8 cellular contexts compared by ENCODE assay signal in the genomic region with DNA sequence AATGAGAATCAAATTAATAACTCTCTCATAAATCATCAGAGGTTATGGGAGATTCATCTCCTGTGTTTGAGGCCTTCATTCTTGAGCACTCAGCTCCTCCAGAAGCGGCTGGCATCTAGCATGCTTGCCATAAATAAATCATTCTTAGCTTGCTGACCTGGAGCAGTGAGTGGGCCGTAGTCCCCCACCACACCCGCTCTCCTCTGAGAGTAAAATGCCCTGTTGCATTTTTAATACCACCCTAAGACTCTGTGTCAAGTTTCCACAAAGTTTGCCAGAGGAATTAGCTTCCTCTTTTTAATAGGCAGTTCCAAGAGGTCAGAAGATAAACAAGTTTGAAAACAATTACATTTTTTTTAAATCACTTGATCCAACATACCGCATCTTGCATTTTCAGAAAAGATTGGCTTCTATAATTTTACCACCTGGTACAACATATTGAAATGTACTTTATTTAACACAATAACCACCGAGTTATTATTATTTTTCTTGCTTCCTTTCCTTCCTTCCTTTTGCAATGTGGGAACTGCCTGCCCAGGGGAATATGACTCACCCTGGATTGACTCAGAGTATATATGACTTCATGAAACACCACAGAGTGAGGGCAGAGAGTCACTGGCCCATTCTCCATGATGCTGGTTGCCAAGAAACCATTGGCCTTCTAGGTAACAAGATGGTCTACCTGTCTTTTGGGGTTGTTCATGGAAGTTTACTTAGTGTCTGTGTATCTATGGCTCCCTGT. TPM values are rescaled to one million over a fixed set of nuclear protein-coding genes. Genes with fewer than 3 reads are reported as not detected.
DNase-seq lines count a peak whose midpoint lies in the region; TF ChIP-seq lines count a peak whose summit lies in the region.

No MANE protein-coding gene starts in this region.

- H3K27me3 Mint-ChIP-seq in osteocyte (ENCODE audit: unreplicated experiment) = no peaks in the 10 kb centered on the region
- H3K27me3 Mint-ChIP-seq in CD8-positive, alpha-beta memory T cell = peaks cover 0 to 7% of the 10 kb centered on the region in 2 donors

- 68 to 71% methylated on average over 5 of the region's 5 CpGs for WGBS in testis, 2 donors

- H3K4me3 ChIP-seq in epithelial cell of proximal tubule (ENCODE audit: low read depth, low read length) (no peak overlapping the region), testis (no peak overlapping the region)
- no peak overlapping the region for H3K4me3 ChIP-seq in CD8-positive, alpha-beta memory T cell (ENCODE audit: low read length)

- TF ChIP-seq POLR2A in testis (IDR thresholded peaks at IDR 0.05) = no peak

- DNase-seq in COLO668 (lab: John Stamatoyannopoulos, UW; ENCODE audit: unreplicated experiment) = peak; percentile 6
- DNase-seq in NCI-H460 (ENCODE audit: extremely low read depth, low read depth) = peak; percentile 27
- peak; percentile 73 for DNase-seq in epithelial cell of proximal tubule (ENCODE audit: low read depth)
- DNase-seq in osteocyte (ENCODE audit: extremely low spot score, unreplicated experiment) = no peak
- DNase-seq in HuH-7.5 (ENCODE audit: low spot score) = no peak
- no peak for DNase-seq in testis
- DNase-seq in NCI-H2029 (lab: John Stamatoyannopoulos, UW) = no peak
- no peak for DNase-seq in CD8-positive, alpha-beta memory T cell

- peaks cover 22% of the 10 kb centered on the region for H3K4me1 Mint-ChIP-seq in osteocyte (ENCODE audit: unreplicated experiment)
- H3K4me1 Mint-ChIP-seq in CD8-positive, alpha-beta memory T cell = no peaks in the 10 kb centered on the region

- no peak overlapping the region for H3K4me3 Mint-ChIP-seq in osteocyte (ENCODE audit: unreplicated experiment)
- no peak overlapping the region for H3K4me3 Mint-ChIP-seq in CD8-positive, alpha-beta memory T cell

- no peak overlapping the region for H3K27ac ChIP-seq in testis
- H3K27ac ChIP-seq in CD8-positive, alpha-beta memory T cell (ENCODE audit: low read depth, low read length) = no peak overlapping the region

- intact Hi-C loops in testis (cut with DNase I; ENCODE audit: low total_unique reads) = no loop called here

- H3K9me3 ChIP-seq in testis = no peaks in the 10 kb centered on the region
- no peaks in the 10 kb centered on the region for H3K9me3 ChIP-seq in CD8-positive, alpha-beta memory T cell (ENCODE audit: low read length)

- no peaks in the 10 kb centered on the region for H3K27me3 ChIP-seq in testis
- no peaks in the 10 kb centered on the region for H3K27me3 ChIP-seq in CD8-positive, alpha-beta memory T cell (ENCODE audit: insufficient read depth, low read length, poor library complexity, severe bottlenecking)

- no peaks in the 10 kb centered on the region for H3K9me3 Mint-ChIP-seq in osteocyte (ENCODE audit: unreplicated experiment)
- H3K9me3 Mint-ChIP-seq in CD8-positive, alpha-beta memory T cell = no peaks in the 10 kb centered on the region

- TF ChIP-seq CTCF in epithelial cell of proximal tubule (conservative IDR thresholded peaks at IDR 0.05; ENCODE audit: low read depth, low read length) = no peak
- no peak for TF ChIP-seq CTCF in osteocyte (IDR thresholded peaks at IDR 0.05)
- TF ChIP-seq CTCF in testis (IDR thresholded peaks at IDR 0.05) = no peak

- H3K4me1 ChIP-seq in testis = no peaks in the 10 kb centered on the region
- H3K4me1 ChIP-seq in CD8-positive, alpha-beta memory T cell (ENCODE audit: insufficient read depth, low read length) = no peaks in the 10 kb centered on the region

- CTCF ChIA-PET in CD8-positive, alpha-beta memory T cell (lab: Charles Lee) = interaction anchor here (0.9 to 1.5 kb wide), 2 partner anchors 10 to 114 kb away, joined by 3 read pairs; no protein-coding TSS in a partner anchor

- H3K36me3 Mint-ChIP-seq in osteocyte (ENCODE audit: unreplicated experiment) = no peaks in the 10 kb centered on the region
- peaks cover 0 to 1% (median 0%) of the 10 kb centered on the region in 3 donors for H3K36me3 Mint-ChIP-seq in CD8-positive, alpha-beta memory T cell

- H3K27ac Mint-ChIP-seq in osteocyte (ENCODE audit: unreplicated experiment) = peak overlapping the region; percentile 75
- H3K27ac Mint-ChIP-seq in CD8-positive, alpha-beta memory T cell = no peak overlapping the region

- no peaks in the 10 kb centered on the region for H3K36me3 ChIP-seq in testis (ENCODE audit: low read depth, missing control alignments)
- no peaks in the 10 kb centered on the region for H3K36me3 ChIP-seq in CD8-positive, alpha-beta memory T cell (ENCODE audit: insufficient read depth, low read length)

- POLR2A ChIA-PET in CD8-positive, alpha-beta memory T cell (lab: Charles Lee) = no interaction called here

RNA-seq across cellular contexts. Expression of a gene that starts 29.4 kb away (rescaled TPM):
- total RNA-seq in NCI-H460 (2014; rRNA removed; shearing (Covaris generic)) = not detected in 2 replicates
- not detected in 2 replicates for polyA plus RNA-seq in NCI-H460 (2014; cell fraction: nucleus; rRNA removed)
- total RNA-seq in epithelial cell of proximal tubule (0.58 and 5.2 TPM in 2 replicates), osteocyte (not detected in 2 replicates), testis (1 to 10 TPM; 2.7 to 4.8 TPM)
- polyA plus RNA-seq in testis (ENCODE audit: insufficient read depth, low read depth, low replicate concordance) = 17.1 TPM
- 1 to 10 TPM; 6.4 to 7.2 TPM for total RNA-seq in CD8-positive, alpha-beta memory T cell
- polyA plus RNA-seq in CD8-positive, alpha-beta memory T cell = 4.8 TPM

Comparison
In these comparisons a context has a peak if more than half of its experiments do, and no peak if none do; other contexts are left out.
1. DNase-seq: peak in COLO668 (single experiment), NCI-H460 (single experiment) and epithelial cell of proximal tubule (single experiment); none in osteocyte (single experiment), HuH-7.5 (single experiment), testis (single experiment), NCI-H2029 (single experiment) and CD8-positive, alpha-beta memory T cell (0 of 5).